Comparison of ENCODE assay signal across 6 cellular contexts in the genomic region with DNA sequence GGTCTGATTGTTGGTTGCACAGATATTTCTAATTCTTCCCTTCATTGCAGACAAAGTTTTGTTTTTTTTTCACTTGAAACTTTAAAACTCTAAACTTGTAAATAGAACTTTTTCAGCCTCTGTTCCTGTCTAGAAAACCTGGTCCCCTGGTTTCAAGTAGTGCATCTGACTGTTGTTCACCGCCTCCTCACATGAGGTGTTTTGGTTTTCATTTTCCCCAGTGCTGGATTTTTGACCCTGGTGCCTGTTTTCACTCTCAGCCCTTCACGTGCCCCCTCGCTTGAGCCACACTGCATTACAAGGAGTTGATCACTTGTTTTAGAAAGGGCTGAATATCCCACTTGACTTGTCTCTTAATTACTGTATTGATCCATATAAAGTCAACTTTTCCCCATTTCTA.
"Had no signal": no experiment of that assay in that cellular context is flagged by ENCODE, and none has a peak within 500 bp of the region (broad histone marks: within the 10 kb centered on the region; RNA-seq: fewer than 3 reads in every experiment).

No MANE protein-coding gene starts in this region.

- H3K4me3 ChIP-seq: GM23338, K562 had no signal

- H3K4me3 Mint-ChIP-seq: GM23338, H9 had no signal

- DNase-seq: H9, HCEC 1CT, IMR-90, KG1 had no signal

- ATAC-seq: GM23338, K562 had no signal

- H3K4me1 Mint-ChIP-seq: GM23338, H9 had no signal

- H3K27ac Mint-ChIP-seq: GM23338 had no signal
